Comparison of ENCODE assay signal across 1 cellular context in the genomic region with DNA sequence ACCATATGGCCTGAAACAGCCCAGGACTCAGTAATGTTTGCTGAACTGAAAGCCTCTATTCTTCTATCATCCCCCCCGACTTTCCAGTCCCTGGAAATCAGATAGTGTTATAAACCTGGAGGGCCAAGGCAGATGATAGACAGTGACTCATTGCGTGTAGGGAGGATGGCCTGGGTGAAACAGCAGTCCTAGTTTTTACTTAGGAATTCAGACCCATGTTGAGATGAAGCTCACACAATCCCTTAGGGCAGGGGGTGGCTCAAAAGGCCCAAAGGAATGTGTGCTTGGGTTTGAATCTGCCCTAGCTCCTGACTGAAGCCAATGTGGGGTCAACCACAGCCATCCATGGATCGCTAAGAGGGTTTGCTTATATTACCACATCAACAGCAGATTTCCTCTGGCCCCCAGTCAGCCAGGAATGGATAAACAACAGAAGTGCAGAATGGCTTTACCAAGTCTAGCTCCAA.
TF ChIP-seq lines count a peak whose summit lies in the region.

No MANE protein-coding gene starts in this region.

TF ChIP-seq in GM23338, 12 proteins besides CTCF, POLR2A, EP300 and RAD21:
- TF ChIP-seq, protein P1, sequence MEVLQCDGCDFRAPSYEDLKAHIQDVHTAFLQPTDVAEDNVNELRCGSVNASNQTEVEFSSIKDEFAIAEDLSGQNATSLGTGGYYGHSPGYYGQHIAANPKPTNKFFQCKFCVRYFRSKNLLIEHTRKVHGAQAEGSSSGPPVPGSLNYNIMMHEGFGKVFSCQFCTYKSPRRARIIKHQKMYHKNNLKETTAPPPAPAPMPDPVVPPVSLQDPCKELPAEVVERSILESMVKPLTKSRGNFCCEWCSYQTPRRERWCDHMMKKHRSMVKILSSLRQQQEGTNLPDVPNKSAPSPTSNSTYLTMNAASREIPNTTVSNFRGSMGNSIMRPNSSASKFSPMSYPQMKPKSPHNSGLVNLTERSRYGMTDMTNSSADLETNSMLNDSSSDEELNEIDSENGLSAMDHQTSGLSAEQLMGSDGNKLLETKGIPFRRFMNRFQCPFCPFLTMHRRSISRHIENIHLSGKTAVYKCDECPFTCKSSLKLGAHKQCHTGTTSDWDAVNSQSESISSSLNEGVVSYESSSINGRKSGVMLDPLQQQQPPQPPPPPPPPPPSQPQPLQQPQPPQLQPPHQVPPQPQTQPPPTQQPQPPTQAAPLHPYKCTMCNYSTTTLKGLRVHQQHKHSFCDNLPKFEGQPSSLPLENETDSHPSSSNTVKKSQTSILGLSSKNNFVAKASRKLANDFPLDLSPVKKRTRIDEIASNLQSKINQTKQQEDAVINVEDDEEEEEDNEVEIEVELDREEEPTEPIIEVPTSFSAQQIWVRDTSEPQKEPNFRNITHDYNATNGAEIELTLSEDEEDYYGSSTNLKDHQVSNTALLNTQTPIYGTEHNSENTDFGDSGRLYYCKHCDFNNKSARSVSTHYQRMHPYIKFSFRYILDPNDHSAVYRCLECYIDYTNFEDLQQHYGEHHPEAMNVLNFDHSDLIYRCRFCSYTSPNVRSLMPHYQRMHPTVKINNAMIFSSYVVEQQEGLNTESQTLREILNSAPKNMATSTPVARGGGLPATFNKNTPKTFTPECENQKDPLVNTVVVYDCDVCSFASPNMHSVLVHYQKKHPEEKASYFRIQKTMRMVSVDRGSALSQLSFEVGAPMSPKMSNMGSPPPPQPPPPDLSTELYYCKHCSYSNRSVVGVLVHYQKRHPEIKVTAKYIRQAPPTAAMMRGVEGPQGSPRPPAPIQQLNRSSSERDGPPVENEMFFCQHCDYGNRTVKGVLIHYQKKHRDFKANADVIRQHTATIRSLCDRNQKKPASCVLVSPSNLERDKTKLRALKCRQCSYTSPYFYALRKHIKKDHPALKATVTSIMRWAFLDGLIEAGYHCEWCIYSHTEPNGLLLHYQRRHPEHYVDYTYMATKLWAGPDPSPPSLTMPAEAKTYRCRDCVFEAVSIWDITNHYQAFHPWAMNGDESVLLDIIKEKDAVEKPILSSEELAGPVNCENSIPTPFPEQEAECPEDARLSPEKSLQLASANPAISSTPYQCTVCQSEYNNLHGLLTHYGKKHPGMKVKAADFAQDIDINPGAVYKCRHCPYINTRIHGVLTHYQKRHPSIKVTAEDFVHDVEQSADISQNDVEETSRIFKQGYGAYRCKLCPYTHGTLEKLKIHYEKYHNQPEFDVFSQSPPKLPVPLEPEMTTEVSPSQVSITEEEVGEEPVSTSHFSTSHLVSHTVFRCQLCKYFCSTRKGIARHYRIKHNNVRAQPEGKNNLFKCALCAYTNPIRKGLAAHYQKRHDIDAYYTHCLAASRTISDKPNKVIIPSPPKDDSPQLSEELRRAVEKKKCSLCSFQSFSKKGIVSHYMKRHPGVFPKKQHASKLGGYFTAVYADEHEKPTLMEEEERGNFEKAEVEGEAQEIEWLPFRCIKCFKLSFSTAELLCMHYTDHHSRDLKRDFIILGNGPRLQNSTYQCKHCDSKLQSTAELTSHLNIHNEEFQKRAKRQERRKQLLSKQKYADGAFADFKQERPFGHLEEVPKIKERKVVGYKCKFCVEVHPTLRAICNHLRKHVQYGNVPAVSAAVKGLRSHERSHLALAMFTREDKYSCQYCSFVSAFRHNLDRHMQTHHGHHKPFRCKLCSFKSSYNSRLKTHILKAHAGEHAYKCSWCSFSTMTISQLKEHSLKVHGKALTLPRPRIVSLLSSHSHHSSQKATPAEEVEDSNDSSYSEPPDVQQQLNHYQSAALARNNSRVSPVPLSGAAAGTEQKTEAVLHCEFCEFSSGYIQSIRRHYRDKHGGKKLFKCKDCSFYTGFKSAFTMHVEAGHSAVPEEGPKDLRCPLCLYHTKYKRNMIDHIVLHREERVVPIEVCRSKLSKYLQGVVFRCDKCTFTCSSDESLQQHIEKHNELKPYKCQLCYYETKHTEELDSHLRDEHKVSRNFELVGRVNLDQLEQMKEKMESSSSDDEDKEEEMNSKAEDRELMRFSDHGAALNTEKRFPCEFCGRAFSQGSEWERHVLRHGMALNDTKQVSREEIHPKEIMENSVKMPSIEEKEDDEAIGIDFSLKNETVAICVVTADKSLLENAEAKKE (CRISPR knock-in tag; IDR thresholded peaks at IDR 0.05), result no peak
- TF ChIP-seq CREB1 (CRISPR knock-in tag; IDR thresholded peaks at IDR 0.05; ENCODE audit: low read depth) (no peak), JUNB (IDR thresholded peaks at IDR 0.05; ENCODE audit: unreplicated experiment) (no peak), EZH2 (IDR thresholded peaks at IDR 0.05; ENCODE audit: low read depth, unreplicated experiment) (no peak), ZNF114 (CRISPR knock-in tag; IDR thresholded peaks at IDR 0.05) (no peak), EZH2phosphoT487 (IDR thresholded peaks at IDR 0.05; ENCODE audit: unreplicated experiment) (no peak), STAT1 (IDR thresholded peaks at IDR 0.05; ENCODE audit: unreplicated experiment) (no peak), NANOG (IDR thresholded peaks at IDR 0.05; ENCODE audit: borderline replicate concordance) (no peak), POLR2AphosphoS5 (IDR thresholded peaks at IDR 0.05; ENCODE audit: low read depth) (no peak), ZNF331 (CRISPR knock-in tag; IDR thresholded peaks at IDR 0.05; ENCODE audit: low read depth) (no peak)
- TF ChIP-seq, protein P2, sequence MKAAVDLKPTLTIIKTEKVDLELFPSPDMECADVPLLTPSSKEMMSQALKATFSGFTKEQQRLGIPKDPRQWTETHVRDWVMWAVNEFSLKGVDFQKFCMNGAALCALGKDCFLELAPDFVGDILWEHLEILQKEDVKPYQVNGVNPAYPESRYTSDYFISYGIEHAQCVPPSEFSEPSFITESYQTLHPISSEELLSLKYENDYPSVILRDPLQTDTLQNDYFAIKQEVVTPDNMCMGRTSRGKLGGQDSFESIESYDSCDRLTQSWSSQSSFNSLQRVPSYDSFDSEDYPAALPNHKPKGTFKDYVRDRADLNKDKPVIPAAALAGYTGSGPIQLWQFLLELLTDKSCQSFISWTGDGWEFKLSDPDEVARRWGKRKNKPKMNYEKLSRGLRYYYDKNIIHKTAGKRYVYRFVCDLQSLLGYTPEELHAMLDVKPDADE (IDR thresholded peaks at IDR 0.05), result no peak
- TF ChIP-seq, protein P3, sequence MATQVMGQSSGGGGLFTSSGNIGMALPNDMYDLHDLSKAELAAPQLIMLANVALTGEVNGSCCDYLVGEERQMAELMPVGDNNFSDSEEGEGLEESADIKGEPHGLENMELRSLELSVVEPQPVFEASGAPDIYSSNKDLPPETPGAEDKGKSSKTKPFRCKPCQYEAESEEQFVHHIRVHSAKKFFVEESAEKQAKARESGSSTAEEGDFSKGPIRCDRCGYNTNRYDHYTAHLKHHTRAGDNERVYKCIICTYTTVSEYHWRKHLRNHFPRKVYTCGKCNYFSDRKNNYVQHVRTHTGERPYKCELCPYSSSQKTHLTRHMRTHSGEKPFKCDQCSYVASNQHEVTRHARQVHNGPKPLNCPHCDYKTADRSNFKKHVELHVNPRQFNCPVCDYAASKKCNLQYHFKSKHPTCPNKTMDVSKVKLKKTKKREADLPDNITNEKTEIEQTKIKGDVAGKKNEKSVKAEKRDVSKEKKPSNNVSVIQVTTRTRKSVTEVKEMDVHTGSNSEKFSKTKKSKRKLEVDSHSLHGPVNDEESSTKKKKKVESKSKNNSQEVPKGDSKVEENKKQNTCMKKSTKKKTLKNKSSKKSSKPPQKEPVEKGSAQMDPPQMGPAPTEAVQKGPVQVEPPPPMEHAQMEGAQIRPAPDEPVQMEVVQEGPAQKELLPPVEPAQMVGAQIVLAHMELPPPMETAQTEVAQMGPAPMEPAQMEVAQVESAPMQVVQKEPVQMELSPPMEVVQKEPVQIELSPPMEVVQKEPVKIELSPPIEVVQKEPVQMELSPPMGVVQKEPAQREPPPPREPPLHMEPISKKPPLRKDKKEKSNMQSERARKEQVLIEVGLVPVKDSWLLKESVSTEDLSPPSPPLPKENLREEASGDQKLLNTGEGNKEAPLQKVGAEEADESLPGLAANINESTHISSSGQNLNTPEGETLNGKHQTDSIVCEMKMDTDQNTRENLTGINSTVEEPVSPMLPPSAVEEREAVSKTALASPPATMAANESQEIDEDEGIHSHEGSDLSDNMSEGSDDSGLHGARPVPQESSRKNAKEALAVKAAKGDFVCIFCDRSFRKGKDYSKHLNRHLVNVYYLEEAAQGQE (IDR thresholded peaks at IDR 0.05; ENCODE audit: unreplicated experiment), result no peak
